Comparison of ENCODE assay signal across 14 cellular contexts in genomic region chr5:87233122-87233521, GRCh38. TPM values are rescaled to one million over a fixed set of nuclear protein-coding genes. Genes with fewer than 3 reads are reported as not detected.
A peak's percentile ranks its signal among the peaks of the same experiment; 100 is the strongest.
DNase-seq lines count a peak whose midpoint lies in the region; ATAC-seq and TF ChIP-seq lines count a peak whose summit lies in the region.
"Had no signal": no experiment of that assay in that cellular context is flagged by ENCODE, and none has a peak within 500 bp of the region (broad histone marks: within the 10 kb centered on the region; RNA-seq: fewer than 3 reads in every experiment).

No MANE protein-coding gene starts in this region.

- ATAC-seq in GM18511 (IDR thresholded peaks at IDR 0.05; ENCODE audit: unreplicated experiment): peak; percentile 34
- ATAC-seq in memory B cell (ENCODE audit: low read depth): peak; percentile 44

- H3K27ac Mint-ChIP-seq in memory B cell: no peak overlapping the region
- H3K27ac Mint-ChIP-seq in Calu3 (ENCODE audit: unreplicated experiment): no peak overlapping the region
- H3K27ac Mint-ChIP-seq: H9 had no signal

- H3K36me3 ChIP-seq in subcutaneous abdominal adipose tissue (ENCODE audit: control insufficient read depth in 5 of 5, insufficient read depth in 5 of 5, low read length in 5 of 5): no peaks in the 10 kb centered on the region
- H3K36me3 ChIP-seq: BE2C had no signal

- no peaks in the 10 kb centered on the region for H3K9me3 ChIP-seq in subcutaneous abdominal adipose tissue (ENCODE audit: control insufficient read depth in 5 of 5, low read length in 5 of 5)
- H3K9me3 ChIP-seq: BE2C had no signal

- H3K4me1 Mint-ChIP-seq in memory B cell: peaks cover 7% of the 10 kb centered on the region
- peaks cover 11% of the 10 kb centered on the region for H3K4me1 Mint-ChIP-seq in Calu3 (ENCODE audit: low read depth, unreplicated experiment)
- H3K4me1 Mint-ChIP-seq: H9 had no signal

- H3K4me3 Mint-ChIP-seq in memory B cell (no peak overlapping the region), Calu3 (ENCODE audit: low read depth, unreplicated experiment) (no peak overlapping the region)
- H3K4me3 Mint-ChIP-seq: CD4-positive, alpha-beta memory T cell; H9 had no signal

- no peak for TF ChIP-seq CTCF in NB4 (IDR thresholded peaks at IDR 0.05; ENCODE audit: low read depth, low read length)
- TF ChIP-seq CTCF in Calu3 (IDR thresholded peaks at IDR 0.05; ENCODE audit: unreplicated experiment): no peak

- no peak overlapping the region for H3K4me3 ChIP-seq in NB4 (ENCODE audit: low read depth, low read length)
- no peak overlapping the region for H3K4me3 ChIP-seq in subcutaneous abdominal adipose tissue (ENCODE audit: low read depth in 1 of 5, low read length in 5 of 5)

- no peaks in the 10 kb centered on the region for H3K27me3 ChIP-seq in subcutaneous abdominal adipose tissue (ENCODE audit: control insufficient read depth in 5 of 5, insufficient read depth in 4 of 5, low read length in 5 of 5)

- no peak overlapping the region for H3K9ac ChIP-seq in subcutaneous abdominal adipose tissue (ENCODE audit: low read length in 5 of 5)

- peaks cover 0 to 11% (median 3%) of the 10 kb centered on the region in 5 donors for H3K4me1 ChIP-seq in subcutaneous abdominal adipose tissue (ENCODE audit: control insufficient read depth in 5 of 5, insufficient read depth in 5 of 5, low read length in 5 of 5)
- H3K4me1 ChIP-seq: BE2C had no signal

- peak; percentile 80 for DNase-seq in NB4 (ENCODE audit: low read depth)
- no peak for DNase-seq in memory B cell (ENCODE audit: low spot score in 2 of 2)
- no peak for DNase-seq in Calu3
- no peak for DNase-seq in NCI-H526 (lab: John Stamatoyannopoulos, UW)
- no peak for DNase-seq in NCI-H1417 (lab: John Stamatoyannopoulos, UW)
- DNase-seq: BE2C; CD4-positive, alpha-beta memory T cell; DND-41; GDM1; GOT3; H9 had no signal

- no peaks in the 10 kb centered on the region for H3K27me3 Mint-ChIP-seq in memory B cell
- H3K27me3 Mint-ChIP-seq in Calu3 (ENCODE audit: unreplicated experiment): no peaks in the 10 kb centered on the region
- H3K27me3 Mint-ChIP-seq: CD4-positive, alpha-beta memory T cell had no signal

- CTCF ChIA-PET in Calu3 (lab: Charles Lee): no interaction called here

- no peak for TF ChIP-seq POLR2A in NB4 (IDR thresholded peaks at IDR 0.05; ENCODE audit: extremely low read depth, insufficient read length)

- H3K27ac ChIP-seq in subcutaneous abdominal adipose tissue (ENCODE audit: low read depth, low read length): peak overlapping the region; percentile 24
- H3K27ac ChIP-seq: C4-2B had no signal

- intact Hi-C loops in Calu3 (cut with micrococcal nuclease; ENCODE audit: unreplicated experiment): no loop called here

- BruUV-seq in Calu3 (replicated peaks; lab: Mats Ljungman, UMichigan): no TSS peak

- H3K36me3 Mint-ChIP-seq in memory B cell: no peaks in the 10 kb centered on the region
- H3K36me3 Mint-ChIP-seq in Calu3 (ENCODE audit: insufficient read depth, unreplicated experiment): no peaks in the 10 kb centered on the region
- H3K36me3 Mint-ChIP-seq: CD4-positive, alpha-beta memory T cell had no signal

- H3K9me3 Mint-ChIP-seq in memory B cell: no peaks in the 10 kb centered on the region
- no peaks in the 10 kb centered on the region for H3K9me3 Mint-ChIP-seq in Calu3 (ENCODE audit: low read depth, unreplicated experiment)
- H3K9me3 Mint-ChIP-seq: H9 had no signal

RNA-seq across cellular contexts. Expression of gene RASA1, which starts 34.6 kb away (rescaled TPM):
- 163 and 193 TPM in 2 replicates for total RNA-seq in Calu3 (2022)
